ENCODE assay signal across 9 cellular contexts in the genomic region with DNA sequence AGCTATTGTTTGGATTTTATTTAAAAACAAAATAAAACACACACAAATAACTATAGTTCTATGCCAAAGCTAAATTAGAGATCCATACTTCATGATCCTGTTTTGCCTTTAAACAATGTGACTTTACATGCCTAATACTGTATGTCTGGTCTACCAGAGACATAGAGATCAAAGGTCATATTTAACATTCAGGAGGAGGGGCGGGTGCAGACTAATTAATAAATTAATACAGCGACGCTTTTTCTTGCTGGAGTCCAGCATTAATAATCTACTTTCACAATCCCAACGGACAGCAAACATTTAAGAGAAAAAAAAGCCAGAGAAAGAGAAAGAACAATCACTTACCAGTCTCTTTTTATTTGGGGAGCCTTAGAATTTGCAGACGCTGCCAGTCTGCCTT. TPM values are rescaled to one million over a fixed set of nuclear protein-coding genes. Genes with fewer than 3 reads are reported as not detected.
DNase-seq lines count a peak whose midpoint lies in the region; ATAC-seq and TF ChIP-seq lines count a peak whose summit lies in the region.
"Had no signal": no experiment of that assay in that cellular context is flagged by ENCODE, and none has a peak within 500 bp of the region (broad histone marks: within the 10 kb centered on the region; RNA-seq: fewer than 3 reads in every experiment).

No MANE protein-coding gene starts in this region.

- TF ChIP-seq POLR2A in gastrocnemius medialis (IDR thresholded peaks at IDR 0.05), result no peak

- H3K27ac Mint-ChIP-seq in T-helper 17 cell, result peak overlapping the region; percentile 3
- H3K27ac Mint-ChIP-seq: naive B cell had no signal

- H3K27me3 ChIP-seq in H7 (ENCODE audit: control insufficient read depth, insufficient read depth, low read length), result peaks cover 1% of the 10 kb centered on the region
- no peaks in the 10 kb centered on the region for H3K27me3 ChIP-seq in iPS DF 6.9 (ENCODE audit: control insufficient read depth, insufficient read depth, low read length)
- H3K27me3 ChIP-seq in gastrocnemius medialis, result peaks cover 15 to 42% (median 20%) of the 10 kb centered on the region in 3 donors

- ATAC-seq in T-helper 17 cell (no peak), gastrocnemius medialis (no peak), GM21737 (IDR thresholded peaks at IDR 0.05; ENCODE audit: unreplicated experiment) (no peak)

- peak overlapping the region; percentile 69 for H3K4me3 ChIP-seq in H7 (ENCODE audit: insufficient read depth, low read depth, low read length)
- H3K4me3 ChIP-seq in iPS DF 6.9 (ENCODE audit: low read length), result peak overlapping the region; percentile 65; the same call in 1 of the 2 replicates
- H3K4me3 ChIP-seq in gastrocnemius medialis, result peak overlapping the region; percentile 57 to 63 (median 62)

- H3K27ac ChIP-seq in iPS DF 6.9 (ENCODE audit: low read length) (no peak overlapping the region), gastrocnemius medialis (peak overlapping the region; percentile 49 to 72 (median 62))

- H3K36me3 Mint-ChIP-seq in T-helper 17 cell (ENCODE audit: low read depth), result no peaks in the 10 kb centered on the region
- H3K36me3 Mint-ChIP-seq: naive B cell had no signal

- no CpG with 5 or more reads among the region's 5 CpGs for WGBS in iPS DF 6.9 (ENCODE audit: insufficient coverage, insufficient read length)

- peaks cover 34% of the 10 kb centered on the region for H3K27me3 Mint-ChIP-seq in T-helper 17 cell

- peak overlapping the region; percentile 87 for H3K4me3 Mint-ChIP-seq in T-helper 17 cell

- in situ Hi-C loops in gastrocnemius medialis (cut with MboI; ENCODE audit: low sequenced_read_pairs in 4 of 4), result no loop called here
- in situ Hi-C loops in GM13977 (cut with MboI; ENCODE audit: low pct_unique_long_range_greater_than_20kb, low sequenced_read_pairs, unreplicated experiment), result no loop called here

- H3K9me3 ChIP-seq in T-helper 17 cell (ENCODE audit: control insufficient read depth, low read length, poor library complexity, severe bottlenecking) (no peaks in the 10 kb centered on the region), iPS DF 6.9 (ENCODE audit: control insufficient read depth, insufficient read depth, low read length) (no peaks in the 10 kb centered on the region), gastrocnemius medialis (no peaks in the 10 kb centered on the region)

- TF ChIP-seq CTCF in gastrocnemius medialis (IDR thresholded peaks at IDR 0.05 in 4 of 5, conservative IDR thresholded peaks at IDR 0.05 in 1 of 5), result no peak
- no peak for TF ChIP-seq CTCF in GM13977 (IDR thresholded peaks at IDR 0.05; ENCODE audit: extremely low read depth, insufficient read depth, missing control alignments)

- DNase-seq in H7 (no peak), T-helper 17 cell (no peak), iPS DF 6.9 (ENCODE audit: low read depth, low spot score) (no peak), gastrocnemius medialis (no peak), NCI-H510A (lab: John Stamatoyannopoulos, UW) (no peak), GM13977 (ENCODE audit: low spot score) (no peak), putamen (ENCODE audit: low spot score) (no peak)
- DNase-seq: naive B cell had no signal

- no peaks in the 10 kb centered on the region for H3K36me3 ChIP-seq in H7 (replicated peaks; ENCODE audit: control insufficient read depth, insufficient read depth, low read length)
- H3K36me3 ChIP-seq in iPS DF 6.9 (ENCODE audit: control insufficient read depth, insufficient read depth, low read length), result no peaks in the 10 kb centered on the region
- H3K36me3 ChIP-seq in gastrocnemius medialis, result no peaks in the 10 kb centered on the region

- peaks cover 34% of the 10 kb centered on the region for H3K4me1 Mint-ChIP-seq in T-helper 17 cell

- intact Hi-C loops in gastrocnemius medialis (cut with DNase I; ENCODE audit: low total_unique reads), result loop anchor here (5.0 kb wide), 1 partner anchor 978 kb away; a partner anchor contains a TSS

- H3K4me1 ChIP-seq in iPS DF 6.9 (ENCODE audit: control insufficient read depth, insufficient read depth, low read length), result peaks cover 2% of the 10 kb centered on the region; the same call in 1 of the 2 replicates
- peaks cover 11 to 18% of the 10 kb centered on the region in 2 donors for H3K4me1 ChIP-seq in gastrocnemius medialis

RNA-seq across cellular contexts. Expression of a gene that starts 0.5 kb away (rescaled TPM):
- 0.67 and 0.83 TPM in 2 replicates for total RNA-seq in H7 (2014; rRNA removed; shearing (Covaris generic))
- total RNA-seq in T-helper 17 cell (under 1 TPM; 0.07 to 0.21 TPM), gastrocnemius medialis (under 1 TPM in 3 of 4 donors, not detected in 1; 0.17 to 0.36 (median 0.24) TPM)
